32 cellular contexts compared by ENCODE assay signal in genomic region chr4:79743014-79743413, GRCh38.
"Had no signal": no experiment of that assay in that cellular context is flagged by ENCODE, and none has a peak within 500 bp of the region (broad histone marks: within the 10 kb centered on the region; RNA-seq: fewer than 3 reads in every experiment).

No MANE protein-coding gene starts in this region.

- H3K9me3 ChIP-seq: adrenal gland, ascending aorta, body of pancreas, breast epithelium had no signal

- ATAC-seq: activated naive CD4-positive, alpha-beta T cell treated with anti-CD3 and anti-CD28 coated beads, Interleukin-2, amount 50 U/mL, for 72 hours; activated naive CD8-positive, alpha-beta T cell treated with anti-CD3 and anti-CD28 coated beads, Interleukin-2, amount 50 U/mL, for 24 hours; activated T-cell treated with anti-CD3 and anti-CD28 coated beads, Interleukin-2, amount 50 U/mL, for 4 hours; activated T-cell treated with anti-CD3 and anti-CD28 coated beads, Interleukin-2, amount 50 U/mL, for 72 hours; activated T-helper 17 cell treated with anti-CD3 and anti-CD28 coated beads, Interleukin-2, amount 50 U/mL, for 72 hours; body of pancreas had no signal

- H3K4me1 ChIP-seq: adrenal gland, ascending aorta, body of pancreas, breast epithelium had no signal

- H3K27me3 ChIP-seq: adrenal gland, ascending aorta, body of pancreas, brain microvascular endothelial cell, breast epithelium, cardiac muscle cell had no signal

- DNase-seq: activated effector memory CD4-positive, alpha-beta T cell treated with anti-CD3 and anti-CD28 coated beads, Interleukin-2, amount 50 U/mL, for 16 hours; activated effector memory CD4-positive, alpha-beta T cell treated with Interleukin-2 at 50 U/mL for 16 hours; activated gamma-delta T cell; activated gamma-delta T cell treated with Interleukin-2 at 50 U/mL for 16 hours; activated naive CD4-positive, alpha-beta T cell; activated naive CD4-positive, alpha-beta T cell treated with anti-CD3 and anti-CD28 coated beads for 36 hours; activated naive CD4-positive, alpha-beta T cell treated with anti-CD3 and anti-CD28 coated beads, Interleukin-2, amount 10 ng/mL, durations not matched to agents 7 days and 5 days; activated naive CD4-positive, alpha-beta T cell treated with anti-CD3 and anti-CD28 coated beads, Interleukin-2, amount 50 U/mL, for 16 hours; activated naive CD4-positive, alpha-beta T cell treated with Interleukin-2 at 50 U/mL for 16 hours; activated naive CD8-positive, alpha-beta T cell treated with anti-CD3 and anti-CD28 coated beads for 36 hours; activated naive CD8-positive, alpha-beta T cell treated with anti-CD3 and anti-CD28 coated beads, Interleukin-2, amount 10 ng/mL, durations not matched to agents 7 days and 5 days; activated naive CD8-positive, alpha-beta T cell treated with anti-CD3 and anti-CD28 coated beads, Interleukin-2, amount 50 U/mL, for 24 hours; activated T-cell treated with anti-CD3 and anti-CD28 coated beads, Interleukin-2, amount 50 U/mL, for 1 hour; activated T-cell treated with anti-CD3 and anti-CD28 coated beads, Interleukin-2, amount 50 U/mL, for 24 hours; activated T-cell treated with anti-CD3 and anti-CD28 coated beads, Interleukin-2, amount 50 U/mL, for 4 hours; activated T-cell treated with anti-CD3 and anti-CD28 coated beads, Interleukin-2, amount 50 U/mL, for 48 hours; activated T-cell treated with anti-CD3 and anti-CD28 coated beads, Interleukin-2, amount 50 U/mL, for 72 hours; adrenal gland; amniotic stem cell; amygdala; anterior cingulate cortex; aorta; body of pancreas; brain microvascular endothelial cell; caudate nucleus; central memory CD4-positive, alpha-beta T cell; cerebellar nuclear complex had no signal

- H3K4me3 ChIP-seq: adrenal gland, ascending aorta, body of pancreas, breast epithelium, cardiac muscle cell had no signal

- H3K36me3 ChIP-seq: adrenal gland, ascending aorta, brain microvascular endothelial cell, breast epithelium, cardiac muscle cell had no signal

- H3K27ac ChIP-seq: adrenal gland, ascending aorta, body of pancreas, brain microvascular endothelial cell, breast epithelium, cardiac muscle cell had no signal
